In the genomic region with DNA sequence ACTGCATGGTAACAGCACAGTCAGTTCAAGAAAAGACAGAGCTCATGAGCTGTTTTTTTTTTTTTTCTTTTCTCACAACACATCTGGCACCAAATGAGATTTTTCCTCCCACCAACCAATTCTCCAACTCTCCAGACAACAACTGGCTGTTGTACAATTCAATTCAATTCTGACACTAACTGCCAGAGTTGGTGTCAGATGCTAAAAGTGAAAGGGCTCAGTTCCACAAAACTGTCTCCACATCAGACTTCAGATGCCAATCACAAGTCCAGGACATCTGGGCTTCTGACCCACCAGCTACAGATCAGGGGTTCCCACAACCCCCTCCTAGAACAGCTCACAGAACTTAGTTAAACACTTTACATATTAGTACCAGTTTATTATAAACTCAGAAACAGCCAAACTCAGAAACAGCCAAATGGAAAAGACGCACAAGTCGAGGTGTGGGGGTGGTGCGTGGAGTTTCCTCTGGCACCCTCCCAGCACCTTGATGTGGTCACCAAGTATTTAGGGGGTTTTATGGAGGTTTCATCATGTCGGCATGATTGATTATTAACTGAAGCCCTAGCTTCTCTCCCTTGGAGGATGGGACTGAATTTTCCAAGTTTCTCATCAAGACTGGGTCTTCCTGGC, we compare ENCODE assay signal across 8 cellular contexts. TPM values are rescaled to one million over a fixed set of nuclear protein-coding genes. Genes with fewer than 3 reads are reported as not detected.
A peak's percentile ranks its signal among the peaks of the same experiment; 100 is the strongest.
DNase-seq lines count a peak whose midpoint lies in the region; ATAC-seq and TF ChIP-seq lines count a peak whose summit lies in the region.

No MANE protein-coding gene starts in this region.

- no peak for TF ChIP-seq CTCF in SK-N-SH (IDR thresholded peaks at IDR 0.05)
- TF ChIP-seq CTCF in A673 (conservative IDR thresholded peaks at IDR 0.05; ENCODE audit: low read depth, low read length): no peak
- TF ChIP-seq CTCF in left lung (IDR thresholded peaks at IDR 0.05): no peak

- CTCF ChIA-PET in SK-N-SH (lab: Yijun Ruan, JAX) (interaction anchor here (0.6 to 3.5 kb wide), 14 partner anchors 9 to 264 kb away, joined by 3 to 22 read pairs (median 5); no protein-coding TSS in a partner anchor), A673 (lab: Charles Lee) (interaction anchor here (0.6 kb wide), 1 partner anchor 344 kb away, joined by 4 read pairs; no protein-coding TSS in a partner anchor)

- H3K4me2 ChIP-seq in SK-N-SH: no peak overlapping the region

- no peak overlapping the region for H3K27ac ChIP-seq in SK-N-SH (ENCODE audit: low read depth in 2 of 2, low read length in 1 of 2)
- no peak overlapping the region for H3K27ac ChIP-seq in A673 (ENCODE audit: low read depth, low read length, poor library complexity, severe bottlenecking)
- no peak overlapping the region for H3K27ac ChIP-seq in left lung

- no peaks in the 10 kb centered on the region for H3K9me2 ChIP-seq in SK-N-SH

- H3K36me3 ChIP-seq in SK-N-SH (replicated peaks in 1 of 2; ENCODE audit: control insufficient read depth in 1 of 2, insufficient read depth in 2 of 2, low read length in 1 of 2): no peaks in the 10 kb centered on the region
- H3K36me3 ChIP-seq in A673 (ENCODE audit: insufficient read depth, low read length, poor library complexity, severe bottlenecking): no peaks in the 10 kb centered on the region
- no peaks in the 10 kb centered on the region for H3K36me3 ChIP-seq in left lung

- H3K9me3 ChIP-seq in SK-N-SH (no peaks in the 10 kb centered on the region), A673 (ENCODE audit: low read depth, low read length, poor library complexity, severe bottlenecking) (no peaks in the 10 kb centered on the region), left lung (no peaks in the 10 kb centered on the region)

- no peak for TF ChIP-seq RAD21 in SK-N-SH (IDR thresholded peaks at IDR 0.05; ENCODE audit: low read length)

- WGBS in SK-N-SH (ENCODE audit: low lambda C conversion rate): 76% methylated on average over 4 of the region's 4 CpGs

- no peak overlapping the region for H3K9ac ChIP-seq in SK-N-SH

- TF ChIP-seq EP300 in SK-N-SH (IDR thresholded peaks at IDR 0.05; ENCODE audit: borderline replicate concordance in 1 of 2, low read depth in 1 of 2, low read length in 1 of 2): no peak

- BruUV-seq in A673 (replicated peaks; lab: Mats Ljungman, UMichigan): no TSS peak

- no peaks in the 10 kb centered on the region for H4K20me1 ChIP-seq in SK-N-SH (ENCODE audit: insufficient read depth)

- no peak overlapping the region for H2AFZ ChIP-seq in SK-N-SH (ENCODE audit: low read depth)

- POLR2A ChIA-PET in SK-N-SH (lab: Yijun Ruan, JAX): no interaction called here
- POLR2A ChIA-PET in A673 (lab: Charles Lee; ENCODE audit: low non-redundant PET): no interaction called here

- H3F3A ChIP-seq in SK-N-SH (replicated peaks; ENCODE audit: insufficient read depth): no peaks in the 10 kb centered on the region

- DNase-seq in activated CD8-positive, alpha-beta memory T cell treated with anti-CD3 and anti-CD28 coated beads, Interleukin-2, amount 50 U/mL, for 1 hour (ENCODE audit: extremely low read depth): peak; percentile 31
- peak; percentile 18 to 77 for DNase-seq in stimulated activated CD4-positive, alpha-beta T cell treated with anti-CD3 and anti-CD28 coated beads, Interleukin-1b, Interleukin-23, amount 100 ng/mL, for 1 hour (ENCODE audit: low read depth in 2 of 2)
- DNase-seq in SKM-1 (lab: John Stamatoyannopoulos, UW; ENCODE audit: unreplicated experiment): no peak
- no peak for DNase-seq in SK-N-SH
- DNase-seq in A673 (ENCODE audit: low spot score): no peak
- DNase-seq in left lung: no peak

- intact Hi-C loops in A673 (cut with micrococcal nuclease; ENCODE audit: unreplicated experiment) (no loop called here), left lung (cut with DNase I) (no loop called here)

- no peak overlapping the region for H3K4me3 ChIP-seq in SK-N-SH (ENCODE audit: low read depth in 2 of 2, low read length in 1 of 2)
- H3K4me3 ChIP-seq in A673 (ENCODE audit: low read depth, low read length, poor library complexity, severe bottlenecking): no peak overlapping the region
- no peak overlapping the region for H3K4me3 ChIP-seq in left lung

- peak; percentile 80 for ATAC-seq in GM18519 (IDR thresholded peaks at IDR 0.05; ENCODE audit: low FRiP score, unreplicated experiment)
- ATAC-seq in HG03045 (IDR thresholded peaks at IDR 0.05; ENCODE audit: unreplicated experiment): peak; percentile 85
- ATAC-seq in left lung: no peak

- H3K4me1 ChIP-seq in SK-N-SH (ENCODE audit: control insufficient read depth in 1 of 2, insufficient read depth in 2 of 2, low read depth in 1 of 2, low read length in 1 of 2) (no peaks in the 10 kb centered on the region; a peak in 1 of 4 replicates), A673 (ENCODE audit: insufficient read depth, low read length, poor library complexity, severe bottlenecking) (peaks cover 3% of the 10 kb centered on the region), left lung (no peaks in the 10 kb centered on the region)

- no peaks in the 10 kb centered on the region for H3K27me3 ChIP-seq in SK-N-SH (ENCODE audit: insufficient read depth)
- H3K27me3 ChIP-seq in A673 (replicated peaks; ENCODE audit: insufficient read depth, low read depth, low read length, poor library complexity): no peaks in the 10 kb centered on the region
- H3K27me3 ChIP-seq in left lung: no peaks in the 10 kb centered on the region

- H3K79me2 ChIP-seq in SK-N-SH (ENCODE audit: insufficient read depth): no peaks in the 10 kb centered on the region

TF ChIP-seq in SK-N-SH, 30 proteins besides CTCF, POLR2A, EP300 and RAD21:
- TF ChIP-seq FOSL2 (IDR thresholded peaks at IDR 0.05; ENCODE audit: borderline replicate concordance, low read depth): no peak
- TF ChIP-seq YY1 (IDR thresholded peaks at IDR 0.05; ENCODE audit: low read depth): no peak
- no peak for TF ChIP-seq NFIC (IDR thresholded peaks at IDR 0.05; ENCODE audit: borderline replicate concordance)
- TF ChIP-seq TCF12 (IDR thresholded peaks at IDR 0.05): no peak

RNA-seq across cellular contexts. Expression of gene LRRC8D, which starts 39.2 kb away (rescaled TPM):
- polyA plus RNA-seq in SK-N-SH (2012; rRNA removed): 15.0 and 21.5 TPM in 2 replicates
- polyA plus RNA-seq in SK-N-SH (2012; cell fraction: cytosol; rRNA removed): 15.3 and 16.7 TPM in 2 replicates
- polyA plus RNA-seq in SK-N-SH (2012; cell fraction: nucleus; rRNA removed): 12.9 and 17.5 TPM in 2 replicates
- 59.4 and 67.5 TPM in 2 replicates for total RNA-seq in A673 (2021)
- total RNA-seq in left lung: 10 to 100 TPM; 14.3 to 23.6 TPM

Comparison
In these comparisons a context has a peak if more than half of its experiments do, and no peak if none do; other contexts are left out.
1. DNase-seq: peak in activated CD8-positive, alpha-beta memory T cell treated with anti-CD3 and anti-CD28 coated beads, Interleukin-2, amount 50 U/mL, for 1 hour (single experiment) and stimulated activated CD4-positive, alpha-beta T cell treated with anti-CD3 and anti-CD28 coated beads, Interleukin-1b, Interleukin-23, amount 100 ng/mL, for 1 hour (2 of 2); none in SKM-1 (single experiment), SK-N-SH (single experiment), A673 (single experiment) and left lung (0 of 2).